24 cellular contexts compared by ENCODE assay signal in the genomic region with DNA sequence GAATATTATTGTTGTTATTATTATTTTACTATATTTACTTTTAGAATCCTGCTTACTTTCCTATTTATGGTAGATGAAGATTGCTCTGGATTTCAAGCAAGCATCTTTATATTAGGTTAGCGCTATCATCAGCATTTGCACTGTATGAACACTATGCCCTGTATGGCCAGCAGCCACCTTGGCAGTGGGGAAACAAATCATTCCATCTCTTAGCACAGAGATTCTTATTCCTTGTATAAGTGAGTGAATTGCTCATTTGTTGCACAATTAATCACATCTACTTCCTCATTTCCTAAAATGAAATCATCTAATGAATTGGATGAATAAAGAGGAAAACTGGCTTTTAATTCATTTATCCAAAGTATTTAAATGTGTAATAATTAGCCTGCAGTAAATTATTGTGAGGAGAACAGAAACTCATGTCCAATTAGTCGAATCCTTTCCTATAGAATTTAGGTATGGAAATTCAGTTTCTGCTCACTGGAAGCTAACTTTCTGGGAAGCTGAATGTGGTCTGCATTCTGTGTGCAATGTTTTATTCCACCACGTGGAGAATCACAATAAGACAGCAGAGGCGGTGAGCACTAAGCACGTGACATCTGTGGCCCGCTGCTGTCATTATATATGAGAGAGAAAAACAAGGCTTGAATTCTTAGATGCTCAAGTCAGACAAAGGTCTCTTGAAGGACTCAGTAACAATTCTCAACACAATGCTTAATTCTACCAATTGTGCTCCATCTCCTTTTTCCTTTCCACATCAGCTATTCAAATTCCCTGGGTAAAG.
DNase-seq lines count a peak whose midpoint lies in the region; TF ChIP-seq lines count a peak whose summit lies in the region.
"Had no signal": no experiment of that assay in that cellular context is flagged by ENCODE, and none has a peak within 500 bp of the region (broad histone marks: within the 10 kb centered on the region; RNA-seq: fewer than 3 reads in every experiment).

No MANE protein-coding gene starts in this region.

- no peaks in the 10 kb centered on the region for H3K27me3 ChIP-seq in colonic mucosa
- H3K27me3 ChIP-seq: SJSA1 had no signal

- no peak overlapping the region for H3K27ac ChIP-seq in colonic mucosa
- H3K27ac ChIP-seq: 22Rv1, gastrocnemius medialis, SJSA1 had no signal

- in situ Hi-C loops in SK-MEL-5 (cut with HindIII; ENCODE audit: low pct_unique_long_range_greater_than_20kb, low sequenced_read_pairs): no loop called here

- DNase-seq in DMS 273 (lab: John Stamatoyannopoulos, UW; ENCODE audit: unreplicated experiment) (peak; percentile 22), DMS 273 treated with DMSO at 0.1 percent for 48 hours (lab: John Stamatoyannopoulos, UW) (no peak), SK-MEL-5 (ENCODE audit: low read depth, low spot score) (peak; percentile 58), globus pallidus (ENCODE audit: low spot score) (peak; percentile 89), putamen (ENCODE audit: low spot score) (peak; percentile 85), colonic mucosa (no peak), NCI-H2029 treated with DMSO at 0.1 percent for 48 hours (lab: John Stamatoyannopoulos, UW) (no peak), DMS79 (lab: John Stamatoyannopoulos, UW) (no peak)
- DNase-seq: activated CD4-positive, alpha-beta T cell treated with anti-CD3 and anti-CD28 coated beads for 1 hour; activated CD8-positive, alpha-beta memory T cell treated with anti-CD3 and anti-CD28 coated beads, Interleukin-2, amount 10 ng/mL, durations not matched to agents 7 days and 5 days; activated effector memory CD4-positive, alpha-beta T cell treated with anti-CD3 and anti-CD28 coated beads, Interleukin-2, amount 50 U/mL, for 16 hours; amniotic stem cell; cortex of kidney; gastrocnemius medialis; HCEC 1CT; immature natural killer cell; naive B cell; NCI-H1436 treated with DMSO at 0.1 percent for 48 hours; NCI-H526 treated with DMSO at 0.1 percent for 48 hours; stimulated activated naive B cell treated with anti-CD40 and anti-IgM and Interleukin-4, amounts not matched to agents 10 μg/mL and 1 μg/mL and 100 μg/mL, for 72 hours; T1000 had no signal

- H3K9ac ChIP-seq in colonic mucosa (ENCODE audit: low read depth in 2 of 2, low read length in 2 of 2): no peak overlapping the region

- intact Hi-C loops in colonic mucosa (cut with DNase I): no loop called here

- no peaks in the 10 kb centered on the region for H3K4me1 ChIP-seq in colonic mucosa
- H3K4me1 ChIP-seq: gastrocnemius medialis, SJSA1 had no signal

- H3K9me3 ChIP-seq in colonic mucosa: no peaks in the 10 kb centered on the region
- H3K9me3 ChIP-seq: gastrocnemius medialis, SJSA1 had no signal

- no peaks in the 10 kb centered on the region for H3K36me3 ChIP-seq in colonic mucosa
- H3K36me3 ChIP-seq: gastrocnemius medialis, SJSA1 had no signal

- no peak overlapping the region for H3K4me3 ChIP-seq in colonic mucosa
- H3K4me3 ChIP-seq: lung, SJSA1 had no signal

- no peak for TF ChIP-seq CTCF in colonic mucosa (IDR thresholded peaks at IDR 0.05)

Comparison
In these comparisons a context has a peak if more than half of its experiments do, and no peak if none do; other contexts are left out.
1. DNase-seq: peak in DMS 273 (single experiment), SK-MEL-5 (single experiment), globus pallidus (single experiment) and putamen (single experiment); none in DMS 273 treated with DMSO at 0.1 percent for 48 hours (single experiment), colonic mucosa (single experiment), NCI-H2029 treated with DMSO at 0.1 percent for 48 hours (single experiment) and DMS79 (single experiment).